In the genomic region with DNA sequence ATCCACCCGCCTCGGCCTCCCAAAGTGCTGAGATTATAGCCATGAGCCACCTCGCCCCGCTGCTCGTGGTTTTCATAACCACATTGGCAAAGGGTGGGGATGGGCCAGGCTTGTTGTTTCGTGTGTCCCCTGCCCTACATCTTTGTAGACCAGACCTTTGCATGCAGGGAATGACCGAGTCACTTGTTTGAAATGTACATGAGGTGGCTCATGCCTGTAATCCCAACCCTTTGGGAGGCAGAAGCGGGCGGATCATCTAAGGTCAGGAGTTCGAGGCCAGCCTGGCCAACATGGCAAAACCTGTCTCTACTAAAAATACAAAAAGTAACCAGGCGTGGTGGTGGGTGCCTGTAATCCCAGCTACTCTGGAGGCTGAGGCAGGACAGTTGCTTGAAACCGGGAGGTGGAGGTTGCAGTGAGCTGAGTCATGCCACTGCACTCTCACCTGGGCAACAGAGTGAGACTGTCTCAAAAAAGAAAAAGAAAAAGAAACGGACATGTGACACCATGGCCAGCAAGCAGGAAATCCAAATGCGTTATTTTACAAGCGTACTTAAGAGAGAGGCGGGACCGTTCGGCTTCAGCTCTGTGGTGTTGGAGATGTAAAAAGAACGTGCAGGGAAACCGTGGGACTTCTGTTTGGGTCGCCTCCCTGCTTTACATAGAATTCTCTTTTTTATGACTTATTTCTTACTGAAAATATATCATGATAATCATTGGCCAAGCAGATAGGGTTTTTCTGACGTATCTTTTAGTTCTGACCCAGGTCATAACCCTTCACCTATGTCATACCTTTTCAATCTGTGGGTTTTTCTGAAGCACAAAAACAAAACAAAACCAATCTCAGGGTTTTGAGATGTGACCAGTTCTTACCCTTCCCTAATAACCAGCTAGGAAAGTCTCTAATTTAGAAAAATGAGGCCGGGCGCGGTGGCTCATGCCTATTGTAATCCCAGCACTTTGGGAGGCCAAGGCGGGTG, we compare ENCODE assay signal across 12 cellular contexts. TPM values are rescaled to one million over a fixed set of nuclear protein-coding genes. Genes with fewer than 3 reads are reported as not detected.
DNase-seq lines count a peak whose midpoint lies in the region; ATAC-seq and TF ChIP-seq lines count a peak whose summit lies in the region.
"Had no signal": no experiment of that assay in that cellular context is flagged by ENCODE, and none has a peak within 500 bp of the region (broad histone marks: within the 10 kb centered on the region; RNA-seq: fewer than 3 reads in every experiment).

No MANE protein-coding gene starts in this region.

- no peak overlapping the region for H3K4me3 ChIP-seq in BLaER1 treated with 17β-estradiol and CSF1 and Interleukin-3, amounts not matched to agents 10 nM and 100 nM
- H3K4me3 ChIP-seq in spleen: no peak overlapping the region
- H3K4me3 ChIP-seq: smooth muscle cell, tibial artery had no signal

- no peak overlapping the region for H3K9ac ChIP-seq in BLaER1 treated with 17β-estradiol and CSF1 and Interleukin-3, amounts not matched to agents 10 nM and 100 nM

- peaks cover 0 to 23% (median 13%) of the 10 kb centered on the region in 11 experiments; a peak in 15 of 22 replicates for H3K36me3 ChIP-seq in BLaER1 treated with 17β-estradiol and CSF1 and Interleukin-3, amounts not matched to agents 10 nM and 100 nM
- H3K36me3 ChIP-seq in spleen: peaks cover 0 to 35% (median 22%) of the 10 kb centered on the region in 6 donors

- no peak for DNase-seq in central memory CD8-positive, alpha-beta T cell (ENCODE audit: low spot score in 2 of 2)
- DNase-seq in NCI-H187 (lab: John Stamatoyannopoulos, UW) (no peak), spleen (no peak), cortex of kidney (lab: John Stamatoyannopoulos, UW) (no peak)
- DNase-seq: kidney, NCI-H2227 treated with DMSO at 0.1 percent for 48 hours, tibial artery had no signal

- H3K4me1 ChIP-seq in BLaER1 treated with 17β-estradiol and CSF1 and Interleukin-3, amounts not matched to agents 10 nM and 100 nM: peaks cover 71 to 97% (median 86%) of the 10 kb centered on the region in 10 experiments
- peaks cover 16 to 83% (median 59%) of the 10 kb centered on the region in 6 donors for H3K4me1 ChIP-seq in spleen

- H3K4me2 ChIP-seq in BLaER1 treated with 17β-estradiol and CSF1 and Interleukin-3, amounts not matched to agents 10 nM and 100 nM: peak overlapping the region; percentile 64 to 97 (median 91)
- H3K4me2 ChIP-seq: smooth muscle cell had no signal

- H3K27me3 ChIP-seq in BLaER1 treated with 17β-estradiol and CSF1 and Interleukin-3, amounts not matched to agents 10 nM and 100 nM: peaks cover 0 to 12% (median 0%) of the 10 kb centered on the region in 11 experiments; a peak in 3 of 22 replicates
- peaks cover 0 to 3% (median 0%) of the 10 kb centered on the region in 7 donors for H3K27me3 ChIP-seq in spleen (replicated peaks in 1 of 7)
- H3K27me3 ChIP-seq: tibial artery had no signal

- H3K27ac Mint-ChIP-seq in IgD-negative memory B cell: peak overlapping the region in 2 of 3 donors; percentile 91 to 96
- H3K27ac Mint-ChIP-seq in central memory CD8-positive, alpha-beta T cell (ENCODE audit: low read depth): peak overlapping the region; percentile 44

- H3K4me3 Mint-ChIP-seq in IgD-negative memory B cell: peak overlapping the region; percentile 25 to 86 (median 63)
- no peak overlapping the region for H3K4me3 Mint-ChIP-seq in central memory CD8-positive, alpha-beta T cell

- no peak for TF ChIP-seq POLR2A in spleen (IDR thresholded peaks at IDR 0.05)

- peaks cover 14% of the 10 kb centered on the region for H3K36me3 Mint-ChIP-seq in IgD-negative memory B cell
- peaks cover 29% of the 10 kb centered on the region for H3K36me3 Mint-ChIP-seq in central memory CD8-positive, alpha-beta T cell (ENCODE audit: insufficient read depth)

- WGBS in spleen, 5 donors: 56 to 61% (median 60%) methylated on average over 26 of the region's 26 CpGs

- H3K4me1 Mint-ChIP-seq in IgD-negative memory B cell: peaks cover 48 to 53% (median 51%) of the 10 kb centered on the region in 3 donors
- peaks cover 10% of the 10 kb centered on the region for H3K4me1 Mint-ChIP-seq in central memory CD8-positive, alpha-beta T cell

- no peak for TF ChIP-seq CTCF in spleen (IDR thresholded peaks at IDR 0.05 in 8 of 11, conservative IDR thresholded peaks at IDR 0.05 in 3 of 11)

- H3K9me3 Mint-ChIP-seq in IgD-negative memory B cell: no peaks in the 10 kb centered on the region
- no peaks in the 10 kb centered on the region for H3K9me3 Mint-ChIP-seq in central memory CD8-positive, alpha-beta T cell

- H3K9me3 ChIP-seq in BLaER1 treated with 17β-estradiol and CSF1 and Interleukin-3, amounts not matched to agents 10 nM and 100 nM (replicated peaks in 1 of 11): no peaks in the 10 kb centered on the region
- no peaks in the 10 kb centered on the region for H3K9me3 ChIP-seq in spleen
- H3K9me3 ChIP-seq: tibial artery had no signal

- ATAC-seq in GM21390 (IDR thresholded peaks at IDR 0.05; ENCODE audit: unreplicated experiment) (peak; percentile 36), esophagus mucosa (no peak)
- no peak for ATAC-seq in central memory CD8-positive, alpha-beta T cell (replicated peaks; ENCODE audit: extremely low read depth, poor library complexity, severe bottlenecking)

- H3K27ac ChIP-seq in BLaER1 treated with 17β-estradiol and CSF1 and Interleukin-3, amounts not matched to agents 10 nM and 100 nM: no peak overlapping the region
- no peak overlapping the region for H3K27ac ChIP-seq in spleen
- H3K27ac ChIP-seq: tibial artery had no signal

- peaks cover 22% of the 10 kb centered on the region for H3K27me3 Mint-ChIP-seq in IgD-negative memory B cell
- peaks cover 4% of the 10 kb centered on the region for H3K27me3 Mint-ChIP-seq in central memory CD8-positive, alpha-beta T cell

- peaks cover 0 to 42% (median 35%) of the 10 kb centered on the region in 11 experiments; a peak in 19 of 22 replicates for H4K20me1 ChIP-seq in BLaER1 treated with 17β-estradiol and CSF1 and Interleukin-3, amounts not matched to agents 10 nM and 100 nM

- intact Hi-C loops in spleen (cut with DNase I; ENCODE audit: low total_unique reads): no loop called here

RNA-seq across cellular contexts. Expression of gene WIPI2, which starts 45.1 kb away (rescaled TPM):
- polyA plus RNA-seq in IgD-negative memory B cell (79.5 TPM), spleen (10 to 100 TPM; 32.6 to 38.2 (median 33.2) TPM)
- total RNA-seq in esophagus mucosa (30.6 TPM), spleen (10 to 100 TPM; 56.8 to 65.7 (median 64.0) TPM)

RNA-seq across cellular contexts. Expression of gene SLC29A4, which starts 47.6 kb away (rescaled TPM):
- not detected for polyA plus RNA-seq in IgD-negative memory B cell
- 0.48 TPM for total RNA-seq in esophagus mucosa
- total RNA-seq in spleen: 1 to 10 TPM in 6 of 7 donors, under 1 TPM in 1; 0.33 to 2.9 (median 2.4) TPM
- 1 to 10 TPM in 2 of 3 donors, under 1 TPM in 1; 0.67 to 2.2 (median 1.1) TPM for polyA plus RNA-seq in spleen
